ENCODE assay signal across 8 cellular contexts in genomic region chr15:98799461-98799971, GRCh38.
A peak's percentile ranks its signal among the peaks of the same experiment; 100 is the strongest.
DNase-seq lines count a peak whose midpoint lies in the region; ATAC-seq, FAIRE-seq and TF ChIP-seq lines count a peak whose summit lies in the region.

No MANE protein-coding gene starts in this region.

- ATAC-seq in GM18505 (IDR thresholded peaks at IDR 0.05; ENCODE audit: unreplicated experiment) = no peak

- H3K4me1 ChIP-seq in adipocyte (ENCODE audit: control insufficient read depth, insufficient read depth, low read length) = peaks cover 25% of the 10 kb centered on the region

- no peak overlapping the region for H3K9ac ChIP-seq in adipocyte (ENCODE audit: low read length)

- peak overlapping the region; percentile 65 for H3K4me3 ChIP-seq in adipocyte (ENCODE audit: low read length)

- TF ChIP-seq POLR2A in GM18505 (IDR thresholded peaks at IDR 0.05; ENCODE audit: borderline replicate concordance, extremely low read depth, insufficient read depth, insufficient read length) = no peak

- H3K27me3 Mint-ChIP-seq in activated CD4-positive, alpha-beta memory T cell treated with anti-CD3 and anti-CD28 coated beads for 36 hours = no peaks in the 10 kb centered on the region

- H3K4me3 Mint-ChIP-seq in activated CD4-positive, alpha-beta memory T cell treated with anti-CD3 and anti-CD28 coated beads for 36 hours = no peak overlapping the region

- no peaks in the 10 kb centered on the region for H3K36me3 ChIP-seq in adipocyte (ENCODE audit: control insufficient read depth, insufficient read depth, low read length, severe bottlenecking)

- CTCF ChIA-PET in activated CD4-positive, alpha-beta memory T cell treated with anti-CD3 and anti-CD28 coated beads for 36 hours (lab: Charles Lee) = interaction anchor here (1.0 to 1.1 kb wide), 2 partner anchors 20 to 50 kb away, joined by 4 to 5 read pairs; no protein-coding TSS in a partner anchor

- H3K9me3 Mint-ChIP-seq in activated CD4-positive, alpha-beta memory T cell treated with anti-CD3 and anti-CD28 coated beads for 36 hours = no peaks in the 10 kb centered on the region

- no peak overlapping the region for H3K27ac Mint-ChIP-seq in activated CD4-positive, alpha-beta memory T cell treated with anti-CD3 and anti-CD28 coated beads for 36 hours

- H3K36me3 Mint-ChIP-seq in activated CD4-positive, alpha-beta memory T cell treated with anti-CD3 and anti-CD28 coated beads for 36 hours = no peaks in the 10 kb centered on the region

- H3K4me1 Mint-ChIP-seq in activated CD4-positive, alpha-beta memory T cell treated with anti-CD3 and anti-CD28 coated beads for 36 hours (ENCODE audit: low read depth) = peaks cover 26% of the 10 kb centered on the region

- no peaks in the 10 kb centered on the region for H3K9me3 ChIP-seq in adipocyte (ENCODE audit: control insufficient read depth, low read length)

- no peaks in the 10 kb centered on the region for H3K27me3 ChIP-seq in adipocyte (replicated peaks; ENCODE audit: control insufficient read depth, insufficient read depth, low read length)

- intact Hi-C loops in activated CD4-positive, alpha-beta memory T cell treated with anti-CD3 and anti-CD28 coated beads for 36 hours (cut with micrococcal nuclease) = no loop called here

- FAIRE-seq in urothelium cell line (lab: Jason Lieb, UNC) = peak; percentile 27

- POLR2A ChIA-PET in activated CD4-positive, alpha-beta memory T cell treated with anti-CD3 and anti-CD28 coated beads for 36 hours (lab: Charles Lee) = no interaction called here

- DNase-seq in SIG-M5 treated with dmso at 0.1 percent for 504 hours (lab: John Stamatoyannopoulos, UW; ENCODE audit: unreplicated experiment) = peak; percentile 14
- no peak for DNase-seq in SIG-M5 (lab: John Stamatoyannopoulos, UW)
- peak; percentile 63 for DNase-seq in adipocyte (ENCODE audit: low read depth)
- DNase-seq in iPS-NIHi7 (ENCODE audit: extremely low spot score) = peak; percentile 60
- peak; percentile 46 for DNase-seq in urothelium cell line (ENCODE audit: low spot score)
- DNase-seq in activated CD4-positive, alpha-beta memory T cell treated with anti-CD3 and anti-CD28 coated beads for 36 hours = no peak
- no peak for DNase-seq in T-helper 1 cell

Comparison
In these comparisons a context has a peak if more than half of its experiments do, and no peak if none do; other contexts are left out.
1. DNase-seq: peak in SIG-M5 treated with dmso at 0.1 percent for 504 hours (single experiment), adipocyte (single experiment), iPS-NIHi7 (single experiment) and urothelium cell line (single experiment); none in SIG-M5 (single experiment), activated CD4-positive, alpha-beta memory T cell treated with anti-CD3 and anti-CD28 coated beads for 36 hours (single experiment) and T-helper 1 cell (0 of 5).